Comparison of ENCODE assay signal across 8 cellular contexts in genomic region chr19:17205237-17206140, GRCh38. TPM values are rescaled to one million over a fixed set of nuclear protein-coding genes. Genes with fewer than 3 reads are reported as not detected.
DNase-seq lines count a peak whose midpoint lies in the region; ATAC-seq, FAIRE-seq and TF ChIP-seq lines count a peak whose summit lies in the region.

No MANE protein-coding gene starts in this region.

- H3K36me3 Mint-ChIP-seq in GM23338 (ENCODE audit: low read depth) = peaks cover 54% of the 10 kb centered on the region
- peaks cover 23% of the 10 kb centered on the region for H3K36me3 Mint-ChIP-seq in activated naive CD8-positive, alpha-beta T cell treated with anti-CD3 and anti-CD28 coated beads, Interleukin-2, amount 50 U/mL, for 24 hours (ENCODE audit: low read depth)

- H3F3A ChIP-seq in GM23338 (replicated peaks; ENCODE audit: low read depth) = peaks cover 12% of the 10 kb centered on the region

- H3K27me3 ChIP-seq in GM23338 (ENCODE audit: insufficient read depth) (no peaks in the 10 kb centered on the region), right cardiac atrium (ENCODE audit: control insufficient read depth, insufficient read depth) (no peaks in the 10 kb centered on the region), small intestine (ENCODE audit: control insufficient read depth in 2 of 2, insufficient read depth in 2 of 2, low read length in 2 of 2) (no peaks in the 10 kb centered on the region)

- peaks cover 23% of the 10 kb centered on the region for H3K27me3 Mint-ChIP-seq in GM23338 (ENCODE audit: insufficient read depth, low read depth, poor library complexity)
- no peaks in the 10 kb centered on the region for H3K27me3 Mint-ChIP-seq in activated naive CD8-positive, alpha-beta T cell treated with anti-CD3 and anti-CD28 coated beads, Interleukin-2, amount 50 U/mL, for 24 hours

- H3K4me3 Mint-ChIP-seq in GM23338 = no peak overlapping the region
- H3K4me3 Mint-ChIP-seq in activated naive CD8-positive, alpha-beta T cell treated with anti-CD3 and anti-CD28 coated beads, Interleukin-2, amount 50 U/mL, for 24 hours = no peak overlapping the region

- intact Hi-C loops in right cardiac atrium (cut with DNase I) = loop anchor here in 2 of 4 donors (5.0 kb wide), 1 partner anchor 77 kb away; the partner anchor contains the start of gene ANKLE1 (in 2 of the 2)

- WGBS in right cardiac atrium = 85% methylated on average over 27 of the region's 27 CpGs
- 76 to 83% (median 81%) methylated on average over 27 of the region's 27 CpGs for WGBS in small intestine, 3 donors

- FAIRE-seq in small intestine (lab: Jason Lieb, UNC) = no peak

- no peak overlapping the region for H3K4me3 ChIP-seq in GM23338
- no peak overlapping the region for H3K4me3 ChIP-seq in right cardiac atrium (ENCODE audit: low read length)
- no peak overlapping the region for H3K4me3 ChIP-seq in small intestine (ENCODE audit: low read depth in 1 of 2, low read length in 2 of 2)

- H3K36me3 ChIP-seq in GM23338 (ENCODE audit: insufficient read depth) (no peaks in the 10 kb centered on the region), small intestine (ENCODE audit: control insufficient read depth in 2 of 2, insufficient read depth in 2 of 2, low read length in 2 of 2) (peaks cover 11 to 16% of the 10 kb centered on the region in 2 donors)

- H3K9me3 ChIP-seq in right cardiac atrium (ENCODE audit: control insufficient read depth, low read length) (no peaks in the 10 kb centered on the region), small intestine (ENCODE audit: control insufficient read depth, low read depth) (no peaks in the 10 kb centered on the region)

- H3K4me1 ChIP-seq in GM23338 (ENCODE audit: insufficient read depth) (peaks cover 9% of the 10 kb centered on the region), right cardiac atrium (ENCODE audit: control insufficient read depth, insufficient read depth, low read length) (no peaks in the 10 kb centered on the region), small intestine (ENCODE audit: control insufficient read depth in 2 of 2, insufficient read depth in 1 of 2, low read depth in 1 of 2, low read length in 1 of 2) (no peaks in the 10 kb centered on the region)

- no peaks in the 10 kb centered on the region; the same call in 2 of the 3 replicates for H3K9me3 Mint-ChIP-seq in GM23338
- H3K9me3 Mint-ChIP-seq in activated naive CD8-positive, alpha-beta T cell treated with anti-CD3 and anti-CD28 coated beads, Interleukin-2, amount 50 U/mL, for 24 hours = no peaks in the 10 kb centered on the region

- no peak overlapping the region for H3K27ac Mint-ChIP-seq in GM23338
- no peak overlapping the region for H3K27ac Mint-ChIP-seq in activated naive CD8-positive, alpha-beta T cell treated with anti-CD3 and anti-CD28 coated beads, Interleukin-2, amount 50 U/mL, for 24 hours

- H2AFZ ChIP-seq in GM23338 = no peak overlapping the region

- no peak overlapping the region for H3K27ac ChIP-seq in GM23338 (ENCODE audit: low read depth)
- no peak overlapping the region for H3K27ac ChIP-seq in right cardiac atrium (ENCODE audit: low read length)
- H3K27ac ChIP-seq in small intestine (ENCODE audit: low read depth in 1 of 2, low read length in 1 of 2) = no peak overlapping the region

- H3K79me2 ChIP-seq in GM23338 (replicated peaks; ENCODE audit: insufficient read depth) = no peaks in the 10 kb centered on the region

- no peaks in the 10 kb centered on the region for H3K9me2 ChIP-seq in GM23338 (ENCODE audit: insufficient read depth)

- no peak overlapping the region for H3K4me2 ChIP-seq in GM23338

- DNase-seq in AG09319 (ENCODE audit: extremely low read depth, low read depth) = no peak
- DNase-seq in GM23338 (ENCODE audit: low spot score) = peak; percentile 90
- DNase-seq in SK-MEL-5 (ENCODE audit: low read depth, low spot score) = peak; percentile 41
- peak; percentile 60 for DNase-seq in activated naive CD8-positive, alpha-beta T cell treated with anti-CD3 and anti-CD28 coated beads, Interleukin-2, amount 50 U/mL, for 24 hours
- DNase-seq in right cardiac atrium = peak; percentile 49 to 85 (median 80)
- peak; percentile 72 for DNase-seq in small intestine
- DNase-seq in NCI-H2081 treated with DMSO at 0.1 percent for 48 hours (lab: John Stamatoyannopoulos, UW) = no peak
- no peak for DNase-seq in NCI-H345 (lab: John Stamatoyannopoulos, UW)

- peaks cover 10% of the 10 kb centered on the region for H3K4me1 Mint-ChIP-seq in GM23338
- peaks cover 10% of the 10 kb centered on the region for H3K4me1 Mint-ChIP-seq in activated naive CD8-positive, alpha-beta T cell treated with anti-CD3 and anti-CD28 coated beads, Interleukin-2, amount 50 U/mL, for 24 hours

- in situ Hi-C loops in SK-MEL-5 (cut with HindIII; ENCODE audit: low pct_unique_long_range_greater_than_20kb, low sequenced_read_pairs) = no loop called here

- TF ChIP-seq CTCF in AG09319 (IDR thresholded peaks at IDR 0.05; ENCODE audit: low read depth, low read length) (peak; percentile 69), GM23338 (conservative IDR thresholded peaks at IDR 0.05; ENCODE audit: low read depth in 2 of 2) (peak; percentile 76 to 94)

- ATAC-seq in GM23338 = peak; percentile 68
- ATAC-seq in activated naive CD8-positive, alpha-beta T cell treated with anti-CD3 and anti-CD28 coated beads, Interleukin-2, amount 50 U/mL, for 24 hours = peak; percentile 31
- ATAC-seq in right cardiac atrium = peak; percentile 45 to 49

- H4K20me1 ChIP-seq in GM23338 (replicated peaks; ENCODE audit: insufficient read depth) = no peaks in the 10 kb centered on the region

TF ChIP-seq in GM23338, 12 proteins besides CTCF, POLR2A, EP300 and RAD21:
- TF ChIP-seq POLR2AphosphoS5 (IDR thresholded peaks at IDR 0.05; ENCODE audit: low read depth) = no peak
- no peak for TF ChIP-seq ZNF331 (CRISPR knock-in tag; IDR thresholded peaks at IDR 0.05; ENCODE audit: low read depth)
- TF ChIP-seq ZNF114 (CRISPR knock-in tag; IDR thresholded peaks at IDR 0.05) = no peak
- TF ChIP-seq JUNB (IDR thresholded peaks at IDR 0.05; ENCODE audit: unreplicated experiment) = no peak

RNA-seq across cellular contexts. Expression of gene USE1, which starts 9.7 kb away (rescaled TPM):
- total RNA-seq in GM23338 (2014; rRNA removed; shearing (Covaris generic)) = 13.7 and 15.5 TPM in 2 replicates
- polyA plus RNA-seq in GM23338 (2016; fragmentation: Nextera tagmentation; extraction: Ambion mirVana) (18.6 and 19.4 TPM in 2 replicates), right cardiac atrium (49.7 TPM), small intestine (10 to 100 TPM; 33.8 to 40.5 (median 40.5) TPM)
- 6.8 and 8.5 TPM in 2 replicates for total RNA-seq in SK-MEL-5 (2014; rRNA removed; shearing (Covaris generic))
- 11.6 and 12.5 TPM in 2 replicates for polyA plus RNA-seq in SK-MEL-5 (2015; cell fraction: cytosol; rRNA removed)
- polyA plus RNA-seq in SK-MEL-5 (2015; cell fraction: nucleus; rRNA removed) = 53.6 and 53.9 TPM in 2 replicates
- 10 to 100 TPM; 19.6 to 29.1 (median 27.7) TPM for total RNA-seq in right cardiac atrium

RNA-seq across cellular contexts. Expression of gene OCEL1, which starts 20.5 kb away (rescaled TPM):
- total RNA-seq in GM23338 (2014; rRNA removed; shearing (Covaris generic)) = 9.6 and 12.7 TPM in 2 replicates
- polyA plus RNA-seq in GM23338 (2016; fragmentation: Nextera tagmentation; extraction: Ambion mirVana) (47.4 and 50.6 TPM in 2 replicates), right cardiac atrium (37.5 TPM), small intestine (10 to 100 TPM; 24.0 to 93.7 (median 58.9) TPM)
- total RNA-seq in SK-MEL-5 (2014; rRNA removed; shearing (Covaris generic)) = 3.3 and 4.6 TPM in 2 replicates
- 11.5 and 16.7 TPM in 2 replicates for polyA plus RNA-seq in SK-MEL-5 (2015; cell fraction: cytosol; rRNA removed)
- 5.1 TPM in 2 replicates for polyA plus RNA-seq in SK-MEL-5 (2015; cell fraction: nucleus; rRNA removed)
- total RNA-seq in right cardiac atrium = 10 to 100 TPM; 16.5 to 27.8 (median 22.6) TPM

RNA-seq across cellular contexts. Expression of gene NR2F6, which starts 40.2 kb away (rescaled TPM):
- total RNA-seq in GM23338 (2014; rRNA removed; shearing (Covaris generic)) = 172 and 209 TPM in 2 replicates
- 64.0 and 67.4 TPM in 2 replicates for polyA plus RNA-seq in GM23338 (2016; fragmentation: Nextera tagmentation; extraction: Ambion mirVana)
- 30.3 and 35.2 TPM in 2 replicates for total RNA-seq in SK-MEL-5 (2014; rRNA removed; shearing (Covaris generic))
- 53.5 and 58.7 TPM in 2 replicates for polyA plus RNA-seq in SK-MEL-5 (2015; cell fraction: cytosol; rRNA removed)
- polyA plus RNA-seq in SK-MEL-5 (2015; cell fraction: nucleus; rRNA removed) = 17.1 and 41.2 TPM in 2 replicates
- 10 to 100 TPM; 38.6 to 57.5 (median 45.7) TPM for total RNA-seq in right cardiac atrium
- polyA plus RNA-seq in right cardiac atrium = 28.6 TPM
- polyA plus RNA-seq in small intestine = 10 to 100 TPM; 41.6 to 93.0 (median 87.0) TPM

RNA-seq across cellular contexts. Expression of gene USHBP1, which starts 59.1 kb away (rescaled TPM):
- total RNA-seq in GM23338 (2014; rRNA removed; shearing (Covaris generic)) = 5.2 and 5.6 TPM in 2 replicates
- polyA plus RNA-seq in GM23338 (2016; fragmentation: Nextera tagmentation; extraction: Ambion mirVana) = 4.0 and 4.6 TPM in 2 replicates
- total RNA-seq in SK-MEL-5 (2014; rRNA removed; shearing (Covaris generic)) = not detected in 2 replicates
- polyA plus RNA-seq in SK-MEL-5 (2015; cell fraction: cytosol; rRNA removed) = not detected in 2 replicates
- polyA plus RNA-seq in SK-MEL-5 (2015; cell fraction: nucleus; rRNA removed) = not detected in 2 replicates
- total RNA-seq in right cardiac atrium = 1 to 10 TPM; 2.7 to 5.6 (median 3.5) TPM
- polyA plus RNA-seq in right cardiac atrium = 10.1 TPM
- 1 to 10 TPM in 2 of 3 donors, not detected in 1; 1.4 to 4.7 TPM for polyA plus RNA-seq in small intestine

Comparison
In these comparisons a context has a peak if more than half of its experiments do, and no peak if none do; other contexts are left out.
1. DNase-seq: peak in GM23338 (single experiment), SK-MEL-5 (single experiment), activated naive CD8-positive, alpha-beta T cell treated with anti-CD3 and anti-CD28 coated beads, Interleukin-2, amount 50 U/mL, for 24 hours (single experiment), right cardiac atrium (3 of 3) and small intestine (single experiment); none in AG09319 (single experiment), NCI-H2081 treated with DMSO at 0.1 percent for 48 hours (single experiment) and NCI-H345 (single experiment).
2. Peak in every context shown above with its lines, with median percentiles within 50 percentile points of each other: ATAC-seq.